23 cellular contexts compared by ENCODE assay signal in the genomic region with DNA sequence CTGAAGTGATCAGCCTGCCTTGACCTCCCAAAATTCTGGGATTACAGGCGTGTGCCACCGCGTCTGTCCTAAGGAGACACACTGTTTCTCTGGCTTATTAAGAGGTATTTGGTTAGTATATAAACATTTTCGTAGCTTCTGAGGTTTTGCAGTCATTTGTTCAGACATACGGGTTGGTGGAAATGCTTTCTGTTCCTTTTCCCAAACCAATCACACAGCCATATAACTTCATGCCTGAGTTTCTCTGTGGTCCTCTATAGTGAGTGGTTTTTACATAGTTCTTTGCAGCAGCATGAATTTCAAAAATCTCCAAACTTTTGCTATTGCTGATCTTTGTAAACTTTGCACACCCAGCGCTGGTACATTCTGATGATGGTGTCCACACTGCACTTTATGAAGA.
DNase-seq lines count a peak whose midpoint lies in the region; ATAC-seq and TF ChIP-seq lines count a peak whose summit lies in the region.
"Had no signal": no experiment of that assay in that cellular context is flagged by ENCODE, and none has a peak within 500 bp of the region (broad histone marks: within the 10 kb centered on the region; RNA-seq: fewer than 3 reads in every experiment).

No MANE protein-coding gene starts in this region.

- H3K4me1 ChIP-seq in esophagus muscularis mucosa, result peaks cover 52 to 97% (median 93%) of the 10 kb centered on the region in 4 donors

- H3K36me3 Mint-ChIP-seq in activated naive CD8-positive, alpha-beta T cell, result peaks cover 2% of the 10 kb centered on the region
- no peaks in the 10 kb centered on the region for H3K36me3 Mint-ChIP-seq in activated naive CD8-positive, alpha-beta T cell treated with anti-CD3 and anti-CD28 coated beads, Interleukin-2, amount 50 U/mL, for 24 hours (ENCODE audit: low read depth)
- H3K36me3 Mint-ChIP-seq in T-cell (no peaks in the 10 kb centered on the region), memory B cell (peaks cover 5% of the 10 kb centered on the region)

- POLR2A ChIA-PET in T-cell (lab: Charles Lee), result no interaction called here

- H3K4me3 Mint-ChIP-seq in activated naive CD8-positive, alpha-beta T cell, result peak overlapping the region; percentile 6
- H3K4me3 Mint-ChIP-seq in activated naive CD8-positive, alpha-beta T cell treated with anti-CD3 and anti-CD28 coated beads, Interleukin-2, amount 50 U/mL, for 24 hours, result no peak overlapping the region
- peak overlapping the region in 1 of 3 donors; percentile 4 for H3K4me3 Mint-ChIP-seq in T-cell
- H3K4me3 Mint-ChIP-seq in memory B cell, result no peak overlapping the region
- H3K4me3 Mint-ChIP-seq: activated CD4-positive, alpha-beta T cell treated with anti-CD3 and anti-CD28 coated beads, Interleukin-2, amount 10 ng/mL, durations not matched to agents 7 days and 5 days; CD14-positive monocyte; GM23338 had no signal

- no peaks in the 10 kb centered on the region for H3K27me3 ChIP-seq in esophagus muscularis mucosa
- H3K27me3 ChIP-seq: left lung had no signal

- no peaks in the 10 kb centered on the region for H3K36me3 ChIP-seq in esophagus muscularis mucosa
- H3K36me3 ChIP-seq: left lung had no signal

- CTCF ChIA-PET in T-cell (lab: Charles Lee), result interaction anchor here in 1 of 2 donors (1.0 kb wide), 1 partner anchor 72 kb away, joined by 3 read pairs; no protein-coding TSS in a partner anchor

- no peak for ATAC-seq in activated naive CD8-positive, alpha-beta T cell treated with anti-CD3 and anti-CD28 coated beads, Interleukin-2, amount 50 U/mL, for 24 hours
- ATAC-seq in T-cell (replicated peaks in 1 of 4) (no peak), memory B cell (ENCODE audit: low read depth) (peak; percentile 50), GM19328 (IDR thresholded peaks at IDR 0.05; ENCODE audit: unreplicated experiment) (no peak)
- ATAC-seq: GM23338, left lung, psoas muscle had no signal

- DNase-seq in activated naive CD8-positive, alpha-beta T cell treated with anti-CD3 and anti-CD28 coated beads, Interleukin-2, amount 50 U/mL, for 24 hours, result no peak
- no peak for DNase-seq in T-cell
- DNase-seq in memory B cell (ENCODE audit: low spot score in 2 of 2), result no peak
- no peak for DNase-seq in NCI-H146 treated with DMSO at 0.1 percent for 48 hours (lab: John Stamatoyannopoulos, UW; ENCODE audit: unreplicated experiment)
- DNase-seq in esophagus muscularis mucosa (ENCODE audit: extremely low spot score), result no peak
- DNase-seq in DMS79 (lab: John Stamatoyannopoulos, UW), result no peak
- DNase-seq: activated CD8-positive, alpha-beta memory T cell treated with anti-CD3 and anti-CD28 coated beads, Interleukin-2, amount 50 U/mL, for 48 hours; activated gamma-delta T cell treated with Interleukin-2 at 50 U/mL for 16 hours; anterior cingulate cortex; caudate nucleus; dorsolateral prefrontal cortex; foreskin fibroblast; left lung; NCI-H1930; NCI-H226; psoas muscle; stimulated activated CD4-positive, alpha-beta T cell treated with anti-CD3 and anti-CD28 coated beads, Interleukin-1b, Interleukin-23, amount 100 ng/mL, for 48 hours; stimulated activated naive CD8-positive, alpha-beta T cell treated with anti-CD3 and anti-CD28 coated beads, Interleukin-15, Interleukin-2, amounts not matched to agents 100 U/mL and 50 U/mL, for 24 hours had no signal

- intact Hi-C loops in esophagus muscularis mucosa (cut with DNase I), result loop anchor here (10.0 kb wide), 3 partner anchors 104 to 244 kb away; no protein-coding TSS in a partner anchor

- TF ChIP-seq POLR2A in esophagus muscularis mucosa (IDR thresholded peaks at IDR 0.05; ENCODE audit: low read depth), result no peak

- peak overlapping the region; percentile 41 for H3K27ac Mint-ChIP-seq in activated naive CD8-positive, alpha-beta T cell
- no peak overlapping the region for H3K27ac Mint-ChIP-seq in activated naive CD8-positive, alpha-beta T cell treated with anti-CD3 and anti-CD28 coated beads, Interleukin-2, amount 50 U/mL, for 24 hours
- H3K27ac Mint-ChIP-seq in T-cell (peak overlapping the region; percentile 17 to 50), memory B cell (peak overlapping the region; percentile 81)
- H3K27ac Mint-ChIP-seq: activated CD4-positive, alpha-beta T cell treated with anti-CD3 and anti-CD28 coated beads, Interleukin-2, amount 10 ng/mL, durations not matched to agents 7 days and 5 days had no signal

- H3K9me3 Mint-ChIP-seq in activated naive CD8-positive, alpha-beta T cell (ENCODE audit: low read depth), result no peaks in the 10 kb centered on the region
- no peaks in the 10 kb centered on the region for H3K9me3 Mint-ChIP-seq in activated naive CD8-positive, alpha-beta T cell treated with anti-CD3 and anti-CD28 coated beads, Interleukin-2, amount 50 U/mL, for 24 hours
- H3K9me3 Mint-ChIP-seq in T-cell (no peaks in the 10 kb centered on the region), memory B cell (no peaks in the 10 kb centered on the region)
- H3K9me3 Mint-ChIP-seq: activated CD4-positive, alpha-beta T cell treated with anti-CD3 and anti-CD28 coated beads, Interleukin-2, amount 10 ng/mL, durations not matched to agents 7 days and 5 days; CD14-positive monocyte; GM23338 had no signal

- H3K27ac ChIP-seq in esophagus muscularis mucosa (replicated peaks in 1 of 4), result peak overlapping the region in 2 of 4 donors; percentile 20 to 76
- H3K27ac ChIP-seq: dorsolateral prefrontal cortex, left lung, psoas muscle had no signal

- H3K27me3 Mint-ChIP-seq in activated naive CD8-positive, alpha-beta T cell, result no peaks in the 10 kb centered on the region
- no peaks in the 10 kb centered on the region for H3K27me3 Mint-ChIP-seq in activated naive CD8-positive, alpha-beta T cell treated with anti-CD3 and anti-CD28 coated beads, Interleukin-2, amount 50 U/mL, for 24 hours
- H3K27me3 Mint-ChIP-seq in T-cell (no peaks in the 10 kb centered on the region), memory B cell (no peaks in the 10 kb centered on the region)
- H3K27me3 Mint-ChIP-seq: activated CD4-positive, alpha-beta T cell treated with anti-CD3 and anti-CD28 coated beads, Interleukin-2, amount 10 ng/mL, durations not matched to agents 7 days and 5 days had no signal

- no peak overlapping the region for H3K4me3 ChIP-seq in esophagus muscularis mucosa
- H3K4me3 ChIP-seq: dorsolateral prefrontal cortex, GM23338, left lung, psoas muscle had no signal

- TF ChIP-seq EP300 in esophagus muscularis mucosa (IDR thresholded peaks at IDR 0.05), result no peak

- WGBS in esophagus muscularis mucosa, result 74% methylated on average over 6 of the region's 6 CpGs

- no peaks in the 10 kb centered on the region for H3K9me3 ChIP-seq in esophagus muscularis mucosa
- H3K9me3 ChIP-seq: left lung, psoas muscle had no signal

- no peak for TF ChIP-seq CTCF in esophagus muscularis mucosa (IDR thresholded peaks at IDR 0.05)

- H3K4me1 Mint-ChIP-seq in activated naive CD8-positive, alpha-beta T cell (ENCODE audit: low read depth), result peaks cover 89% of the 10 kb centered on the region
- peaks cover 76% of the 10 kb centered on the region for H3K4me1 Mint-ChIP-seq in activated naive CD8-positive, alpha-beta T cell treated with anti-CD3 and anti-CD28 coated beads, Interleukin-2, amount 50 U/mL, for 24 hours
- H3K4me1 Mint-ChIP-seq in T-cell, result peaks cover 76 to 87% (median 85%) of the 10 kb centered on the region in 3 donors
- peaks cover 60% of the 10 kb centered on the region for H3K4me1 Mint-ChIP-seq in memory B cell
